Comparison of ENCODE assay signal across 9 cellular contexts in the genomic region with DNA sequence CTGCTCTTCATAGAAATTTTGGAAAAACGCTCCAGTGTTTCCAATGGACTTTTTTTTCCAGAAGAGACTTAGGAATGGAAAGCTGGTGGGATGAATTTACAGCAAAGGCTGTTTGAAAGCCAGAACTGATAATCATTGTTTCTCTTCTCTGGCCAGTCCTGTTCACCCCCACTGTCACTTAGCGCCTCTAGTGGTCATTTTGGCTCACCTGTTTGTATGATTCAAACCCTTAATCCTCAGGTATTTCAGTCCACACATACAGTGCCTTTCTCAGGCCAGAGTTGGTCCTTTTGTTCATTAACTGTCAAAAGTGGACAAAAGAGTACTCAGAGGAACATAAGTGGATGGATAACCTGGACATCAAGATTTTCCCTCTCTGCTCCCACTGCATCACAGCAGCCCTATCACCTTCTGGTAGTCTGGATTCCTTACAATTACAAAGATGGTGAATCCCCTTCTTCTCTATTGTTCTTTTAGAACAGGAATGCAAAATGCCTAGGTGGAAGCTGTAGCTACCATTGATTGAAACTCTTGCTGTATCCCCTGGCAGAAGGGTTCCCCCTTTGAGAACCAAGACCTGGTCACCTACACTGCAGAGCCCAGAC.
A peak's percentile ranks its signal among the peaks of the same experiment; 100 is the strongest.
DNase-seq lines count a peak whose midpoint lies in the region; ATAC-seq and TF ChIP-seq lines count a peak whose summit lies in the region.
"Had no signal": no experiment of that assay in that cellular context is flagged by ENCODE, and none has a peak within 500 bp of the region (broad histone marks: within the 10 kb centered on the region; RNA-seq: fewer than 3 reads in every experiment).

No MANE protein-coding gene starts in this region.

- no peaks in the 10 kb centered on the region for H3K36me3 Mint-ChIP-seq in CD4-positive, alpha-beta T cell (ENCODE audit: low read depth)

- no peak overlapping the region for H2BK120ac ChIP-seq in mesendoderm (ENCODE audit: low read depth, low read length)

- H3K4me1 ChIP-seq in mesendoderm (ENCODE audit: control insufficient read depth, low read depth, low read length) (no peaks in the 10 kb centered on the region), testis (no peaks in the 10 kb centered on the region)

- H3K9me3 ChIP-seq in testis = no peaks in the 10 kb centered on the region
- no peaks in the 10 kb centered on the region for H3K9me3 ChIP-seq in CD4-positive, alpha-beta T cell (ENCODE audit: control insufficient read depth, low read length)

- WGBS in mesendoderm (ENCODE audit: extremely low coverage, insufficient coverage, low lambda C conversion rate) = no CpG with 5 or more reads among the region's 2 CpGs
- WGBS in testis, 2 donors = 20 to 22% methylated on average over 2 of the region's 2 CpGs

- no peak overlapping the region for H4K5ac ChIP-seq in mesendoderm (ENCODE audit: low read length)

- H3K27ac ChIP-seq in mesendoderm (ENCODE audit: low read depth, low read length) = no peak overlapping the region
- no peak overlapping the region for H3K27ac ChIP-seq in testis
- no peak overlapping the region for H3K27ac ChIP-seq in CD4-positive, alpha-beta T cell (ENCODE audit: low read depth, low read length)

- CTCF ChIA-PET in CD4-positive, alpha-beta T cell (lab: Charles Lee) = no interaction called here

- peak in 1 of 3 experiments; percentile 39 for TF ChIP-seq CTCF in testis (IDR thresholded peaks at IDR 0.05)
- no peak for TF ChIP-seq CTCF in CD4-positive, alpha-beta T cell (IDR thresholded peaks at IDR 0.05)

- no peaks in the 10 kb centered on the region for H3K79me1 ChIP-seq in mesendoderm (ENCODE audit: low read length)

- TF ChIP-seq POLR2A in testis (IDR thresholded peaks at IDR 0.05) = no peak

- intact Hi-C loops in testis (cut with DNase I; ENCODE audit: low total_unique reads) = no loop called here
- intact Hi-C loops in CD4-positive, alpha-beta T cell (cut with DNase I, micrococcal nuclease) = no loop called here

- no peak overlapping the region for H3K27ac Mint-ChIP-seq in CD4-positive, alpha-beta T cell
- H3K27ac Mint-ChIP-seq: dendritic cell treated with granulocyte-macrophage colony-stimulating factor and Interleukin-4, amounts not matched to agents 40 ng/mL and 50 ng/mL, for 4 days had no signal

- POLR2A ChIA-PET in CD4-positive, alpha-beta T cell (lab: Charles Lee) = no interaction called here

- no peaks in the 10 kb centered on the region for H3K79me2 ChIP-seq in mesendoderm (ENCODE audit: control insufficient read depth, insufficient read depth, low read length)

- H3K4ac ChIP-seq in mesendoderm (ENCODE audit: low read depth, low read length) = no peak overlapping the region

- H3K4me3 Mint-ChIP-seq in CD4-positive, alpha-beta T cell = no peak overlapping the region
- H3K4me3 Mint-ChIP-seq: dendritic cell treated with granulocyte-macrophage colony-stimulating factor and Interleukin-4, amounts not matched to agents 40 ng/mL and 50 ng/mL, for 4 days had no signal

- no peaks in the 10 kb centered on the region for H3K36me3 ChIP-seq in mesendoderm (ENCODE audit: control insufficient read depth, insufficient read depth, low read length)
- no peaks in the 10 kb centered on the region for H3K36me3 ChIP-seq in testis (ENCODE audit: low read depth, missing control alignments)

- H3K4me3 ChIP-seq in mesendoderm (ENCODE audit: low read length) = no peak overlapping the region
- H3K4me3 ChIP-seq in testis = no peak overlapping the region

- no peak overlapping the region for H4K8ac ChIP-seq in mesendoderm (ENCODE audit: low read depth, low read length)

- no peak overlapping the region for H3K56ac ChIP-seq in mesendoderm (ENCODE audit: low read length)

- no peak overlapping the region for H2BK5ac ChIP-seq in mesendoderm (ENCODE audit: low read length)

- no peak overlapping the region for H2BK15ac ChIP-seq in mesendoderm (replicated peaks; ENCODE audit: low read depth)

- no peaks in the 10 kb centered on the region for H3K27me3 ChIP-seq in mesendoderm (ENCODE audit: insufficient read depth, low read length, poor library complexity)
- H3K27me3 ChIP-seq in testis = no peaks in the 10 kb centered on the region
- H3K27me3 ChIP-seq in CD4-positive, alpha-beta T cell (ENCODE audit: control insufficient read depth, insufficient read depth, low read length) = no peaks in the 10 kb centered on the region

- H3K18ac ChIP-seq in mesendoderm (ENCODE audit: low read length) = no peak overlapping the region

- H3K9ac ChIP-seq in mesendoderm (ENCODE audit: low read length) = no peak overlapping the region

- peak; percentile 13 for DNase-seq in NCI-H69 (lab: John Stamatoyannopoulos, UW)
- peak; percentile 63 for DNase-seq in mesendoderm
- no peak for DNase-seq in testis
- DNase-seq in COLO668 (lab: John Stamatoyannopoulos, UW; ENCODE audit: unreplicated experiment) = no peak
- no peak for DNase-seq in cerebellar nuclear complex (lab: John Stamatoyannopoulos, UW)
- DNase-seq in CD4-positive, alpha-beta T cell = no peak

- H3K4me2 ChIP-seq in mesendoderm (ENCODE audit: low read length) = no peak overlapping the region

- H3K4me1 Mint-ChIP-seq in CD4-positive, alpha-beta T cell (ENCODE audit: low read depth) = no peaks in the 10 kb centered on the region

- no peak overlapping the region for H2AK5ac ChIP-seq in mesendoderm (ENCODE audit: low read length)

- H3K23ac ChIP-seq in mesendoderm (ENCODE audit: low read length) = no peak overlapping the region

- no peaks in the 10 kb centered on the region for H3K9me3 Mint-ChIP-seq in CD4-positive, alpha-beta T cell
- H3K9me3 Mint-ChIP-seq: dendritic cell treated with granulocyte-macrophage colony-stimulating factor and Interleukin-4, amounts not matched to agents 40 ng/mL and 50 ng/mL, for 4 days had no signal

- ATAC-seq in GM18867 (IDR thresholded peaks at IDR 0.05; ENCODE audit: unreplicated experiment) (peak; percentile 87), HG02623 (IDR thresholded peaks at IDR 0.05; ENCODE audit: unreplicated experiment) (peak; percentile 73)
- ATAC-seq in CD4-positive, alpha-beta T cell (ENCODE audit: poor library complexity) = no peak

- no peaks in the 10 kb centered on the region for H3K27me3 Mint-ChIP-seq in CD4-positive, alpha-beta T cell
- H3K27me3 Mint-ChIP-seq: dendritic cell treated with granulocyte-macrophage colony-stimulating factor and Interleukin-4, amounts not matched to agents 40 ng/mL and 50 ng/mL, for 4 days had no signal

Comparison
In these comparisons a context has a peak if more than half of its experiments do, and no peak if none do; other contexts are left out.
1. DNase-seq: peak in NCI-H69 (single experiment) and mesendoderm (single experiment); none in testis (single experiment), COLO668 (single experiment), cerebellar nuclear complex (0 of 2) and CD4-positive, alpha-beta T cell (0 of 10).